In genomic region chr5:140575309-140575708, GRCh38 we compare ENCODE assay signal across 6 cellular contexts. TPM values are rescaled to one million over a fixed set of nuclear protein-coding genes. Genes with fewer than 3 reads are reported as not detected.
DNase-seq lines count a peak whose midpoint lies in the region; ATAC-seq and TF ChIP-seq lines count a peak whose summit lies in the region.

No MANE protein-coding gene starts in this region.

- H3K27ac ChIP-seq in SK-N-SH (ENCODE audit: low read depth in 2 of 2, low read length in 1 of 2), result no peak overlapping the region
- H3K27ac ChIP-seq in left lung, result no peak overlapping the region
- H3K27ac ChIP-seq in effector memory CD4-positive, alpha-beta T cell (ENCODE audit: insufficient read depth, low read length, poor library complexity, severe bottlenecking), result no peak overlapping the region

- H3K4me3 ChIP-seq in SK-N-SH (ENCODE audit: low read depth in 2 of 2, low read length in 1 of 2) (no peak overlapping the region), left lung (no peak overlapping the region)
- no peak overlapping the region for H3K4me3 ChIP-seq in effector memory CD4-positive, alpha-beta T cell (ENCODE audit: insufficient read depth, low read depth, low read length, poor library complexity, severe bottlenecking)

- no peaks in the 10 kb centered on the region for H3K9me2 ChIP-seq in SK-N-SH

- peak; percentile 54 for DNase-seq in D341Med (ENCODE audit: low spot score)
- DNase-seq in SK-N-SH, result no peak
- DNase-seq in left lung, result peak in 1 of 2 donors; percentile 82
- DNase-seq in effector memory CD4-positive, alpha-beta T cell, result no peak
- no peak for DNase-seq in NCI-H1105 (lab: John Stamatoyannopoulos, UW)

- ATAC-seq in left lung, result peak; percentile 85
- no peak for ATAC-seq in HG03378 (IDR thresholded peaks at IDR 0.05; ENCODE audit: unreplicated experiment)

- TF ChIP-seq RAD21 in SK-N-SH (IDR thresholded peaks at IDR 0.05; ENCODE audit: low read length), result peak; percentile 39; the same call in 1 of the 2 replicates

- TF ChIP-seq EP300 in SK-N-SH (IDR thresholded peaks at IDR 0.05; ENCODE audit: borderline replicate concordance in 1 of 2, low read depth in 1 of 2, low read length in 1 of 2), result no peak

- TF ChIP-seq CTCF in SK-N-SH (IDR thresholded peaks at IDR 0.05) (no peak), left lung (IDR thresholded peaks at IDR 0.05) (peak; percentile 38 to 67)

- POLR2A ChIA-PET in SK-N-SH (lab: Yijun Ruan, JAX), result no interaction called here

- H3K27me3 ChIP-seq in SK-N-SH (ENCODE audit: insufficient read depth) (no peaks in the 10 kb centered on the region), left lung (no peaks in the 10 kb centered on the region)
- H3K27me3 ChIP-seq in effector memory CD4-positive, alpha-beta T cell (replicated peaks; ENCODE audit: control insufficient read depth, insufficient read depth, low read length, poor library complexity, severe bottlenecking), result no peaks in the 10 kb centered on the region

- H2AFZ ChIP-seq in SK-N-SH (ENCODE audit: low read depth), result no peak overlapping the region

- H3K9me3 ChIP-seq in SK-N-SH (no peaks in the 10 kb centered on the region), left lung (no peaks in the 10 kb centered on the region)
- H3K9me3 ChIP-seq in effector memory CD4-positive, alpha-beta T cell (ENCODE audit: control insufficient read depth, low read length), result no peaks in the 10 kb centered on the region

- H3K79me2 ChIP-seq in SK-N-SH (ENCODE audit: insufficient read depth), result no peaks in the 10 kb centered on the region

- no peak overlapping the region for H3K9ac ChIP-seq in SK-N-SH

- H3K4me2 ChIP-seq in SK-N-SH, result no peak overlapping the region

- no peaks in the 10 kb centered on the region for H4K20me1 ChIP-seq in SK-N-SH (ENCODE audit: insufficient read depth)

- WGBS in SK-N-SH (ENCODE audit: low lambda C conversion rate), result 69% methylated on average over 5 of the region's 8 CpGs

- H3K4me1 ChIP-seq in SK-N-SH (ENCODE audit: control insufficient read depth in 1 of 2, insufficient read depth in 2 of 2, low read depth in 1 of 2, low read length in 1 of 2) (no peaks in the 10 kb centered on the region), left lung (peaks cover 0 to 36% of the 10 kb centered on the region in 2 donors)
- H3K4me1 ChIP-seq in effector memory CD4-positive, alpha-beta T cell (ENCODE audit: control insufficient read depth, insufficient read depth, low read length, poor library complexity, severe bottlenecking), result no peaks in the 10 kb centered on the region

- H3K36me3 ChIP-seq in SK-N-SH (replicated peaks in 1 of 2; ENCODE audit: control insufficient read depth in 1 of 2, insufficient read depth in 2 of 2, low read length in 1 of 2) (no peaks in the 10 kb centered on the region), left lung (peaks cover 0 to 6% of the 10 kb centered on the region in 2 donors)
- peaks cover 8% of the 10 kb centered on the region for H3K36me3 ChIP-seq in effector memory CD4-positive, alpha-beta T cell (ENCODE audit: control insufficient read depth, insufficient read depth, low read length)

- H3F3A ChIP-seq in SK-N-SH (replicated peaks; ENCODE audit: insufficient read depth), result no peaks in the 10 kb centered on the region

- CTCF ChIA-PET in SK-N-SH (lab: Yijun Ruan, JAX), result interaction anchor here (0.9 kb wide), 1 partner anchor 10 kb away, joined by 3 read pairs; no protein-coding TSS in a partner anchor

- intact Hi-C loops in left lung (cut with DNase I), result loop anchor here in 1 of 2 donors (10.0 kb wide), 1 partner anchor 59 kb away; the partner anchor contains the start of genes CD14 and TMCO6

TF ChIP-seq in SK-N-SH, 30 proteins besides CTCF, POLR2A, EP300 and RAD21 (continues in another document):
- TF ChIP-seq MAX (IDR thresholded peaks at IDR 0.05; ENCODE audit: low read depth) (no peak), REST (IDR thresholded peaks at IDR 0.05; ENCODE audit: low read depth, low read length) (no peak), GABPA (IDR thresholded peaks at IDR 0.05; ENCODE audit: low read depth) (no peak), TAF1 (IDR thresholded peaks at IDR 0.05; ENCODE audit: borderline replicate concordance, low read depth, low read length) (no peak), TEAD4 (IDR thresholded peaks at IDR 0.05; ENCODE audit: borderline replicate concordance, insufficient read depth) (no peak), FOXJ3 (CRISPR knock-in tag; IDR thresholded peaks at IDR 0.05) (no peak), RFX5 (IDR thresholded peaks at IDR 0.05; ENCODE audit: low read length) (no peak), NRF1 (IDR thresholded peaks at IDR 0.05; ENCODE audit: low read depth, low read length) (no peak), RXRA (IDR thresholded peaks at IDR 0.05; ENCODE audit: borderline replicate concordance, low read depth) (no peak), USF1 (IDR thresholded peaks at IDR 0.05; ENCODE audit: borderline replicate concordance, low read depth) (no peak), MXI1 (IDR thresholded peaks at IDR 0.05; ENCODE audit: low read depth, low read length) (no peak), YY1 (IDR thresholded peaks at IDR 0.05; ENCODE audit: low read depth) (no peak), IRF3 (IDR thresholded peaks at IDR 0.05; ENCODE audit: low read depth, low read length) (no peak), NFIC (IDR thresholded peaks at IDR 0.05; ENCODE audit: borderline replicate concordance) (no peak), SIN3A (IDR thresholded peaks at IDR 0.05; ENCODE audit: borderline replicate concordance, low read depth, low read length) (no peak), POLR2AphosphoS5 (IDR thresholded peaks at IDR 0.05; ENCODE audit: low read depth, low read length) (no peak), SMC3 (IDR thresholded peaks at IDR 0.05; ENCODE audit: low read depth, low read length) (no peak; the same call in 1 of the 2 replicates)

RNA-seq across cellular contexts. Expression of gene SLC35A4, which starts 10.7 kb away (rescaled TPM):
- 56.2 and 74.9 TPM in 2 replicates for polyA plus RNA-seq in SK-N-SH (2012; rRNA removed)
- polyA plus RNA-seq in SK-N-SH (2012; cell fraction: cytosol; rRNA removed), result 39.3 and 58.7 TPM in 2 replicates
- polyA plus RNA-seq in SK-N-SH (2012; cell fraction: nucleus; rRNA removed), result 54.5 and 59.4 TPM in 2 replicates
- 10 to 100 TPM; 78.6 to 82.8 TPM for total RNA-seq in left lung

RNA-seq across cellular contexts. Expression of gene APBB3, which starts 10.9 kb away (rescaled TPM):
- polyA plus RNA-seq in SK-N-SH (2012; rRNA removed), result 36.0 and 54.5 TPM in 2 replicates
- polyA plus RNA-seq in SK-N-SH (2012; cell fraction: cytosol; rRNA removed), result 8.4 and 11.9 TPM in 2 replicates
- polyA plus RNA-seq in SK-N-SH (2012; cell fraction: nucleus; rRNA removed), result 264 and 329 TPM in 2 replicates
- total RNA-seq in left lung, result 10 to 100 TPM; 19.6 to 23.2 TPM

RNA-seq across cellular contexts. Expression of gene SRA1, which starts 18.0 kb away (rescaled TPM):
- 35.9 and 37.8 TPM in 2 replicates for polyA plus RNA-seq in SK-N-SH (2012; rRNA removed)
- polyA plus RNA-seq in SK-N-SH (2012; cell fraction: cytosol; rRNA removed), result 36.1 and 37.2 TPM in 2 replicates
- 52.5 and 70.9 TPM in 2 replicates for polyA plus RNA-seq in SK-N-SH (2012; cell fraction: nucleus; rRNA removed)
- 10 to 100 TPM; 25.1 to 33.0 TPM for total RNA-seq in left lung

RNA-seq across cellular contexts. Expression of gene EIF4EBP3, which starts 27.8 kb away (rescaled TPM):
- polyA plus RNA-seq in SK-N-SH (2012; rRNA removed), result 1.1 and 1.2 TPM in 2 replicates
- polyA plus RNA-seq in SK-N-SH (2012; cell fraction: cytosol; rRNA removed), result 0.63 and 0.79 TPM in 2 replicates
- 3.4 and 3.6 TPM in 2 replicates for polyA plus RNA-seq in SK-N-SH (2012; cell fraction: nucleus; rRNA removed)
- total RNA-seq in left lung, result 10 to 100 TPM; 10.6 to 16.8 TPM

RNA-seq across cellular contexts. Expression of gene CD14, which starts 57.7 kb away (rescaled TPM):
- 0.12 and 0.19 TPM in 2 replicates for polyA plus RNA-seq in SK-N-SH (2012; rRNA removed)
- polyA plus RNA-seq in SK-N-SH (2012; cell fraction: cytosol; rRNA removed), result 0.09 and 0.12 TPM in 2 replicates
- 0.60 and 1.2 TPM in 2 replicates for polyA plus RNA-seq in SK-N-SH (2012; cell fraction: nucleus; rRNA removed)
- total RNA-seq in left lung, result 100 to 1,000 TPM in 1 of 2 donors, 10 to 100 TPM in 1; 76.8 to 252 TPM
